ENCODE assay signal across 16 cellular contexts in genomic region chr2:214130115-214130514, GRCh38.
"Had no signal": no experiment of that assay in that cellular context is flagged by ENCODE, and none has a peak within 500 bp of the region (broad histone marks: within the 10 kb centered on the region; RNA-seq: fewer than 3 reads in every experiment).

No MANE protein-coding gene starts in this region.

- DNase-seq: activated CD4-positive, alpha-beta T cell treated with anti-CD3 and anti-CD28 coated beads for 1 hour; activated CD4-positive, alpha-beta T cell treated with anti-CD3 and anti-CD28 coated beads, Interleukin-2, amount 50 U/mL, for 4 hours; activated naive CD4-positive, alpha-beta T cell treated with anti-CD3 and anti-CD28 coated beads for 36 hours; activated naive CD8-positive, alpha-beta T cell treated with anti-CD3 and anti-CD28 coated beads, Interleukin-2, amount 50 U/mL, for 24 hours; aorta; dorsolateral prefrontal cortex; endodermal cell; gastrocnemius medialis; heart right ventricle; islet precursor cell; mesendoderm; psoas muscle; stimulated activated naive CD8-positive, alpha-beta T cell treated with anti-CD3 and anti-CD28 coated beads, Interleukin-15, amount 100 ng/mL, for 72 hours; T-helper 1 cell; testis; upper lobe of left lung had no signal
